In the genomic region with DNA sequence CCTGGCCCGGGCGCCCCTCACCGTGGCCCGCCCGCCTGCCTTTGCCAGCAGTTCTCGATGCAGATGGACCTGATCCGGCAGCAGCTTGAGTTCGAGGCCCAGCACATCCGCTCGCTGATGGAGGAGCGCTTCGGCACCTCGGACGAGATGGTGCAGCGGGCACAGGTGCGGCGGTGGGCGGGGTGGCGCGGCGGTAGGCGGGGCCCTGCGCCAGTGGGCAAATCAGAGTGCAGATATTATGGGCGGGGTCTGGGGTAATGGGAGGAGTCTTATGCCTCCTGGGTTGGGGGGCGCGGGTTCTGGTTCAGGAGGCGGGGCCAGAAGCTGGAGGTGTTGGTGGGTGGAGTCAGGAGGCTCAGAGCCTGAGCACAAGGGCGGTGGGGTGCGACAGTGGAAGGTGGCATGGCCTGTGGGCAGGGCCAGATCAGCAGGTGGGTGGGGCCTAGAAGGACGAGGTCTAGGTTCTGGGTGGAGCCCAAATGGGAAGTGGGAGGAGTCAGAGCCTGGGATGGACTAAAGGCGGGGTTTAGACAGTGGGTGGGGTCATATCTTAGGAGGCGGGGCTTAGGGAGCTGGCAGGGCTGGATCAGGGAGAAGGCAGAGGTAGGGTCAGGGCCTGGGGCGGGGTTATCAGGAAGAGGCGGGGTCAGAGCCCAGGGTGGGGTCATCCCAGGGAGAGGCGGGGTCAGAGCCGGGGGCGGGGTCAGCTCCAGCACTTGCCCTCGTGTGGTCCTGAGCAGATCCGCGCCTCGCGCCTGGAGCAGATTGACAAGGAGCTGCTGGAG, we compare ENCODE assay signal across 9 cellular contexts. TPM values are rescaled to one million over a fixed set of nuclear protein-coding genes. Genes with fewer than 3 reads are reported as not detected.
DNase-seq lines count a peak whose midpoint lies in the region; ATAC-seq, FAIRE-seq and TF ChIP-seq lines count a peak whose summit lies in the region.
"Had no signal": no experiment of that assay in that cellular context is flagged by ENCODE, and none has a peak within 500 bp of the region (broad histone marks: within the 10 kb centered on the region; RNA-seq: fewer than 3 reads in every experiment).

No MANE protein-coding gene starts in this region.

- ATAC-seq in CD4-positive, alpha-beta T cell (ENCODE audit: poor library complexity): peak; percentile 79
- peak; percentile 66 for ATAC-seq in RWPE2 (ENCODE audit: low read depth)
- ATAC-seq in upper lobe of right lung: peak; percentile 65
- ATAC-seq in HG02981 (IDR thresholded peaks at IDR 0.05; ENCODE audit: unreplicated experiment): no peak
- ATAC-seq in GM18907 (IDR thresholded peaks at IDR 0.05; ENCODE audit: unreplicated experiment): no peak

- H3K27me3 ChIP-seq in CD4-positive, alpha-beta T cell (ENCODE audit: control insufficient read depth, insufficient read depth, low read length): peaks cover 70% of the 10 kb centered on the region
- H3K27me3 ChIP-seq in HAP-1 (ENCODE audit: low read depth) (peaks cover 42% of the 10 kb centered on the region), RWPE2 (ENCODE audit: insufficient read depth, poor library complexity, severe bottlenecking) (peaks cover 53% of the 10 kb centered on the region), upper lobe of right lung (peaks cover 78% of the 10 kb centered on the region)

- no peak overlapping the region for H3K9ac ChIP-seq in kidney (ENCODE audit: low read length in 2 of 2)

- TF ChIP-seq CTCF in CD4-positive, alpha-beta T cell (IDR thresholded peaks at IDR 0.05): no peak
- TF ChIP-seq CTCF in RWPE2 (IDR thresholded peaks at IDR 0.05; ENCODE audit: poor library complexity, severe bottlenecking) (no peak), kidney (IDR thresholded peaks at IDR 0.05; ENCODE audit: borderline replicate concordance, extremely low read depth, insufficient read depth) (no peak), upper lobe of right lung (IDR thresholded peaks at IDR 0.05) (no peak)

- H3K36me3 ChIP-seq in HAP-1 (replicated peaks): no peaks in the 10 kb centered on the region; the same call in 1 of the 2 replicates
- no peaks in the 10 kb centered on the region for H3K36me3 ChIP-seq in RWPE2 (ENCODE audit: low read depth)
- no peaks in the 10 kb centered on the region for H3K36me3 ChIP-seq in kidney (ENCODE audit: control insufficient read depth in 1 of 2, insufficient read depth in 2 of 2, low read length in 2 of 2)
- H3K36me3 ChIP-seq in upper lobe of right lung: no peaks in the 10 kb centered on the region

- H3K27ac ChIP-seq in CD4-positive, alpha-beta T cell (ENCODE audit: low read depth, low read length): no peak overlapping the region
- H3K27ac ChIP-seq in RWPE2 (ENCODE audit: poor library complexity, severe bottlenecking) (no peak overlapping the region), angular gyrus (ENCODE audit: low read depth, low read length) (peak overlapping the region; percentile 13), kidney (ENCODE audit: low read depth in 2 of 2, low read length in 2 of 2) (no peak overlapping the region), upper lobe of right lung (no peak overlapping the region)

- CTCF ChIA-PET in CD4-positive, alpha-beta T cell (lab: Charles Lee): interaction anchor here (0.8 to 1.6 kb wide), 2 partner anchors 10 kb away, joined by 4 read pairs; no protein-coding TSS in a partner anchor

- H3K36me3 Mint-ChIP-seq in CD4-positive, alpha-beta T cell (ENCODE audit: low read depth): no peaks in the 10 kb centered on the region

- peak in 7 of 10 experiments; percentile 24 to 54 (median 41) for DNase-seq in CD4-positive, alpha-beta T cell
- DNase-seq in HAP-1 (ENCODE audit: low spot score in 2 of 2) (peak; percentile 79 to 97), RWPE2 (ENCODE audit: low spot score) (no peak), kidney (peak; percentile 83), upper lobe of right lung (no peak)

- peaks cover 27% of the 10 kb centered on the region for H3K4me1 Mint-ChIP-seq in CD4-positive, alpha-beta T cell (ENCODE audit: low read depth)

- no peak overlapping the region for H3K4me3 Mint-ChIP-seq in CD4-positive, alpha-beta T cell

- intact Hi-C loops in CD4-positive, alpha-beta T cell (cut with DNase I, micrococcal nuclease): no loop called here
- intact Hi-C loops in kidney (cut with DNase I) (no loop called here), upper lobe of right lung (cut with DNase I) (no loop called here)

- peaks cover 64% of the 10 kb centered on the region for H3K27me3 Mint-ChIP-seq in CD4-positive, alpha-beta T cell

- H3K4me3 ChIP-seq in HAP-1 (peak overlapping the region; percentile 6; the same call in 1 of the 2 replicates), RWPE2 (ENCODE audit: severe bottlenecking) (no peak overlapping the region), kidney (ENCODE audit: low read length in 2 of 2) (no peak overlapping the region), upper lobe of right lung (no peak overlapping the region)

- FAIRE-seq in kidney (lab: Jason Lieb, UNC): no peak
- FAIRE-seq: islet of Langerhans had no signal

- H3K4me1 ChIP-seq in HAP-1 (peaks cover 12% of the 10 kb centered on the region), RWPE2 (ENCODE audit: insufficient read depth, poor library complexity, severe bottlenecking) (no peaks in the 10 kb centered on the region), kidney (ENCODE audit: control insufficient read depth in 1 of 2, insufficient read depth in 1 of 2, low read depth in 1 of 2, low read length in 2 of 2) (no peaks in the 10 kb centered on the region), upper lobe of right lung (peaks cover 7% of the 10 kb centered on the region)

- no peaks in the 10 kb centered on the region for H3K9me3 ChIP-seq in CD4-positive, alpha-beta T cell (ENCODE audit: control insufficient read depth, low read length)
- H3K9me3 ChIP-seq in HAP-1 (no peaks in the 10 kb centered on the region), RWPE2 (ENCODE audit: severe bottlenecking) (no peaks in the 10 kb centered on the region), kidney (ENCODE audit: control insufficient read depth in 1 of 2, low read length in 2 of 2) (no peaks in the 10 kb centered on the region), upper lobe of right lung (no peaks in the 10 kb centered on the region)

- in situ Hi-C loops in HAP-1 (cut with MboI; ENCODE audit: low sequenced_read_pairs): no loop called here

- POLR2A ChIA-PET in CD4-positive, alpha-beta T cell (lab: Charles Lee): interaction anchor here (0.6 to 2.3 kb wide), 5 partner anchors 10 to 186 kb away, joined by 3 to 12 read pairs (median 4); a partner anchor contains a TSS

- no peak overlapping the region for H3K27ac Mint-ChIP-seq in CD4-positive, alpha-beta T cell

- no peaks in the 10 kb centered on the region for H3K9me3 Mint-ChIP-seq in CD4-positive, alpha-beta T cell

RNA-seq across cellular contexts. Expression of a gene that starts 5.6 kb away (rescaled TPM):
- under 1 TPM; 0.20 to 0.30 TPM for total RNA-seq in CD4-positive, alpha-beta T cell
- total RNA-seq in kidney (0.25 TPM), upper lobe of right lung (0.20 TPM)
- not detected for polyA plus RNA-seq in kidney (ENCODE audit: insufficient read depth, low read depth, low replicate concordance)

RNA-seq across cellular contexts. Expression of a gene that starts 17.3 kb away (rescaled TPM):
- 1,000 to 10,000 TPM; 2,193 to 2,200 TPM for total RNA-seq in CD4-positive, alpha-beta T cell
- total RNA-seq in kidney (893 TPM), upper lobe of right lung (841 TPM)
- polyA plus RNA-seq in kidney (ENCODE audit: insufficient read depth, low read depth, low replicate concordance): 1,823 TPM

RNA-seq across cellular contexts. Expression of a gene that starts 23.5 kb away (rescaled TPM):
- total RNA-seq in CD4-positive, alpha-beta T cell: 10 to 100 TPM; 14.9 to 15.8 TPM
- 32.5 TPM for total RNA-seq in kidney
- polyA plus RNA-seq in kidney (ENCODE audit: insufficient read depth, low read depth, low replicate concordance): 50.9 TPM
- total RNA-seq in upper lobe of right lung: 26.3 TPM

RNA-seq across cellular contexts. Expression of a gene that starts 34.6 kb away (rescaled TPM):
- total RNA-seq in CD4-positive, alpha-beta T cell: 1 to 10 TPM; 4.2 to 5.2 TPM
- 5.3 TPM for total RNA-seq in kidney
- polyA plus RNA-seq in kidney (ENCODE audit: insufficient read depth, low read depth, low replicate concordance): 5.5 TPM
- 4.3 TPM for total RNA-seq in upper lobe of right lung

RNA-seq across cellular contexts. Expression of a gene that starts 35.5 kb away (rescaled TPM):
- total RNA-seq in CD4-positive, alpha-beta T cell: 1 to 10 TPM; 2.2 to 2.8 TPM
- total RNA-seq in kidney: 9.6 TPM
- polyA plus RNA-seq in kidney (ENCODE audit: insufficient read depth, low read depth, low replicate concordance): 60.0 TPM
- 1.2 TPM for total RNA-seq in upper lobe of right lung

Comparison
In these comparisons a context has a peak if more than half of its experiments do, and no peak if none do; other contexts are left out.
1. ATAC-seq: peak in CD4-positive, alpha-beta T cell (single experiment), RWPE2 (single experiment) and upper lobe of right lung (single experiment); none in HG02981 (single experiment) and GM18907 (single experiment).
2. DNase-seq: peak in CD4-positive, alpha-beta T cell (7 of 10), HAP-1 (2 of 2) and kidney (single experiment); none in RWPE2 (single experiment) and upper lobe of right lung (single experiment).